In genomic region chr20:33236351-33236750, GRCh38 we compare ENCODE assay signal across 27 cellular contexts. TPM values are rescaled to one million over a fixed set of nuclear protein-coding genes. Genes with fewer than 3 reads are reported as not detected.
A peak's percentile ranks its signal among the peaks of the same experiment; 100 is the strongest.
DNase-seq lines count a peak whose midpoint lies in the region; ATAC-seq, FAIRE-seq and TF ChIP-seq lines count a peak whose summit lies in the region.
"Had no signal": no experiment of that assay in that cellular context is flagged by ENCODE, and none has a peak within 500 bp of the region (broad histone marks: within the 10 kb centered on the region; RNA-seq: fewer than 3 reads in every experiment).

No MANE protein-coding gene starts in this region.

- no peak for TF ChIP-seq RAD21 in A549 (conservative IDR thresholded peaks at IDR 0.05 in 1 of 2, IDR thresholded peaks at IDR 0.05 in 1 of 2)

- no peak for FAIRE-seq in A549 (lab: Jason Lieb, UNC)
- FAIRE-seq: GM12878, GM12892, GM18507 had no signal

- H3K36me3 Mint-ChIP-seq in activated naive CD4-positive, alpha-beta T cell treated with anti-CD3 and anti-CD28 coated beads, Interleukin-2, amount 50 U/mL, for 24 hours, result no peaks in the 10 kb centered on the region
- H3K36me3 Mint-ChIP-seq: CD14-positive monocyte; CD4-positive, alpha-beta memory T cell; CD4-positive, CD25-positive, alpha-beta regulatory T cell; CD8-positive, alpha-beta memory T cell had no signal

- POLR2A ChIA-PET in A549 (lab: Yijun Ruan, JAX), result no interaction called here

- TF ChIP-seq EP300 in A549 (IDR thresholded peaks at IDR 0.05), result no peak

- peaks cover 10% of the 10 kb centered on the region for H3K4me1 Mint-ChIP-seq in activated naive CD4-positive, alpha-beta T cell treated with anti-CD3 and anti-CD28 coated beads, Interleukin-2, amount 50 U/mL, for 24 hours
- H3K4me1 Mint-ChIP-seq: CD4-positive, alpha-beta memory T cell; CD8-positive, alpha-beta memory T cell had no signal

- H3K27ac ChIP-seq in A549 (no peak overlapping the region), RWPE2 (ENCODE audit: poor library complexity, severe bottlenecking) (no peak overlapping the region)
- H3K27ac ChIP-seq: 22Rv1, BLaER1 had no signal

- no peak overlapping the region for H3K4me3 Mint-ChIP-seq in activated naive CD4-positive, alpha-beta T cell treated with anti-CD3 and anti-CD28 coated beads, Interleukin-2, amount 50 U/mL, for 24 hours
- H3K4me3 Mint-ChIP-seq: CD14-positive monocyte; CD4-positive, alpha-beta memory T cell; CD4-positive, CD25-positive, alpha-beta regulatory T cell; CD8-positive, alpha-beta memory T cell had no signal

- TF ChIP-seq CTCF in A549 (IDR thresholded peaks at IDR 0.05) (no peak), RWPE2 (IDR thresholded peaks at IDR 0.05; ENCODE audit: poor library complexity, severe bottlenecking) (no peak)

- H3K9me3 ChIP-seq in A549 (no peaks in the 10 kb centered on the region), RWPE2 (ENCODE audit: severe bottlenecking) (no peaks in the 10 kb centered on the region)
- H3K9me3 ChIP-seq: BE2C, BLaER1 had no signal

- no peaks in the 10 kb centered on the region for H3K36me3 ChIP-seq in RWPE2 (ENCODE audit: low read depth)
- H3K36me3 ChIP-seq: BE2C, BLaER1 had no signal

- peak overlapping the region; percentile 46 for H3K27ac Mint-ChIP-seq in activated naive CD4-positive, alpha-beta T cell treated with anti-CD3 and anti-CD28 coated beads, Interleukin-2, amount 50 U/mL, for 24 hours
- H3K27ac Mint-ChIP-seq: CD4-positive, alpha-beta memory T cell; CD4-positive, CD25-positive, alpha-beta regulatory T cell; CD8-positive, alpha-beta memory T cell had no signal

- DNase-seq in activated naive CD4-positive, alpha-beta T cell (lab: John Stamatoyannopoulos, UW), result no peak
- DNase-seq in A549 (ENCODE audit: low read depth in 1 of 2, low spot score in 1 of 2) (no peak), RWPE2 (ENCODE audit: low spot score) (peak; percentile 41), SKM-1 (lab: John Stamatoyannopoulos, UW; ENCODE audit: unreplicated experiment) (no peak), NCI-H345 (lab: John Stamatoyannopoulos, UW) (no peak)
- DNase-seq: ACHN; BE2C; C1 segment of cervical spinal cord; CD4-positive, alpha-beta memory T cell; CD4-positive, CD25-positive, alpha-beta regulatory T cell; CD8-positive, alpha-beta memory T cell; COR-L47; DMS 273 treated with DMSO at 0.1 percent for 48 hours; DMS153; DMS53; DMS79; DND-41; EL; GDM1 had no signal

- no peak overlapping the region for H3K4me2 ChIP-seq in A549
- H3K4me2 ChIP-seq: BLaER1 had no signal

- no peak for TF ChIP-seq POLR2A in A549 (IDR thresholded peaks at IDR 0.05; ENCODE audit: low read length)

- H3K27me3 Mint-ChIP-seq in activated naive CD4-positive, alpha-beta T cell treated with anti-CD3 and anti-CD28 coated beads, Interleukin-2, amount 50 U/mL, for 24 hours, result no peaks in the 10 kb centered on the region

- no peaks in the 10 kb centered on the region for H3K4me1 ChIP-seq in A549
- no peaks in the 10 kb centered on the region for H3K4me1 ChIP-seq in RWPE2 (ENCODE audit: insufficient read depth, poor library complexity, severe bottlenecking)
- H3K4me1 ChIP-seq: BE2C had no signal

- H3K4me3 ChIP-seq in A549 (no peak overlapping the region), RWPE2 (ENCODE audit: severe bottlenecking) (no peak overlapping the region)
- H3K4me3 ChIP-seq: BLaER1, GM12878 had no signal

- H3K9me3 Mint-ChIP-seq in activated naive CD4-positive, alpha-beta T cell treated with anti-CD3 and anti-CD28 coated beads, Interleukin-2, amount 50 U/mL, for 24 hours, result no peaks in the 10 kb centered on the region
- H3K9me3 Mint-ChIP-seq: CD8-positive, alpha-beta memory T cell had no signal

- peaks cover 37% of the 10 kb centered on the region for H3K27me3 ChIP-seq in RWPE2 (ENCODE audit: insufficient read depth, poor library complexity, severe bottlenecking)
- H3K27me3 ChIP-seq: BLaER1 had no signal

- 0% methylated on average over 1 of the region's 1 CpG for WGBS in A549 (ENCODE audit: missing lambda C conversion rate)

- CTCF ChIA-PET in A549 (lab: Yijun Ruan, JAX), result interaction anchor here (0.9 to 1.8 kb wide), 7 partner anchors 10 to 141 kb away, joined by 3 to 6 read pairs (median 3); no protein-coding TSS in a partner anchor

- ATAC-seq in A549, result no peak
- no peak for ATAC-seq in RWPE2 (ENCODE audit: low read depth)
- ATAC-seq: GM12878 had no signal

TF ChIP-seq in A549, 52 proteins besides CTCF, POLR2A, EP300 and RAD21:
- peak; percentile 76 for TF ChIP-seq MAFK (IDR thresholded peaks at IDR 0.05; ENCODE audit: partially characterized antibody)
- no peak for TF ChIP-seq CBX8 (IDR thresholded peaks at IDR 0.05)

RNA-seq across cellular contexts. Expression of gene BPIFA1, which starts 0.6 kb away (rescaled TPM):
- not detected in 2 replicates for polyA plus RNA-seq in A549 (2011; rRNA removed)
- not detected in 2 replicates for polyA plus RNA-seq in A549 (2012; cell fraction: cytosol; rRNA removed)
- not detected in 2 replicates for polyA plus RNA-seq in A549 (2012; cell fraction: nucleus; rRNA removed)
- polyA plus RNA-seq in A549 (2017; fragmentation: RNase III; extraction: RNeasy Plus Mini Kit Qiagen cat#74134 plus additional on column Dnase treatment), result not detected in 3 replicates
- polyA minus RNA-seq in A549 (2011; rRNA and poly(A)+ RNA removed), result not detected in 2 replicates
- polyA plus RNA-seq: AG04450; CD14-positive monocyte; CD4-positive, alpha-beta memory T cell; CD4-positive, CD25-positive, alpha-beta regulatory T cell; CD8-positive, alpha-beta memory T cell; GM12878 had no signal

RNA-seq across cellular contexts. Expression of gene BPIFA3, which starts 19.2 kb away (rescaled TPM):
- polyA plus RNA-seq in A549 (2011; rRNA removed) (not detected in 2 replicates), A549 (2017; fragmentation: RNase III; extraction: RNeasy Plus Mini Kit Qiagen cat#74134 plus additional on column Dnase treatment) (not detected in 3 replicates)
- polyA plus RNA-seq in A549 (2012; cell fraction: cytosol; rRNA removed), result not detected in 2 replicates
- polyA plus RNA-seq in A549 (2012; cell fraction: nucleus; rRNA removed), result not detected in 2 replicates
- polyA minus RNA-seq in A549 (2011; rRNA and poly(A)+ RNA removed), result not detected in 2 replicates
- polyA plus RNA-seq: AG04450; CD14-positive monocyte; CD4-positive, alpha-beta memory T cell; CD4-positive, CD25-positive, alpha-beta regulatory T cell; CD8-positive, alpha-beta memory T cell; GM12878 had no signal

RNA-seq across cellular contexts. Expression of gene BPIFB1, which starts 46.7 kb away (rescaled TPM):
- 0.18 and 0.67 TPM in 2 replicates for polyA plus RNA-seq in A549 (2011; rRNA removed)
- polyA plus RNA-seq in A549 (2012; cell fraction: cytosol; rRNA removed), result 0.04 and 0.05 TPM in 2 replicates
- polyA plus RNA-seq in A549 (2012; cell fraction: nucleus; rRNA removed), result not detected in 2 replicates
- polyA plus RNA-seq in A549 (2017; fragmentation: RNase III; extraction: RNeasy Plus Mini Kit Qiagen cat#74134 plus additional on column Dnase treatment), result not detected in 3 replicates
- polyA minus RNA-seq in A549 (2011; rRNA and poly(A)+ RNA removed), result 0.24 and 0.41 TPM in 2 replicates
- polyA plus RNA-seq: AG04450; CD14-positive monocyte; CD4-positive, alpha-beta memory T cell; CD4-positive, CD25-positive, alpha-beta regulatory T cell; CD8-positive, alpha-beta memory T cell; GM12878 had no signal
